ENCODE assay signal across 1 cellular context in genomic region chr5:180783340-180784052, GRCh38.
TF ChIP-seq lines count a peak whose summit lies in the region.

No MANE protein-coding gene starts in this region.

TF ChIP-seq in GM23338, 12 proteins besides CTCF, POLR2A, EP300 and RAD21 (continued from another document):
- TF ChIP-seq ETS1 (IDR thresholded peaks at IDR 0.05), result no peak
- TF ChIP-seq REST (IDR thresholded peaks at IDR 0.05; ENCODE audit: unreplicated experiment), result no peak
TF ChIP-seq in GM23338: peak in this region for 0.
